Comparison of ENCODE assay signal across 18 cellular contexts in genomic region chr7:132161976-132162375, GRCh38.
"Had no signal": no experiment of that assay in that cellular context is flagged by ENCODE, and none has a peak within 500 bp of the region (broad histone marks: within the 10 kb centered on the region; RNA-seq: fewer than 3 reads in every experiment).

No MANE protein-coding gene starts in this region.

- H3K36me3 ChIP-seq: breast epithelium had no signal

- H3K4me1 ChIP-seq: breast epithelium had no signal

- DNase-seq: activated CD4-positive, alpha-beta memory T cell treated with anti-CD3 and anti-CD28 coated beads, Interleukin-2, amount 10 ng/mL, durations not matched to agents 7 days and 5 days; activated CD4-positive, alpha-beta T cell treated with anti-CD3 and anti-CD28 coated beads, Interleukin-2, amount 10 ng/mL, durations not matched to agents 7 days and 5 days; activated CD4-positive, CD25-positive, alpha-beta regulatory T cell; activated gamma-delta T cell; activated naive CD4-positive, alpha-beta T cell treated with anti-CD3 and anti-CD28 coated beads for 36 hours; activated T-cell treated with anti-CD3 and anti-CD28 coated beads for 4 hours; activated T-cell treated with anti-CD3 and anti-CD28 coated beads, Interleukin-2, amount 50 U/mL, for 48 hours; cerebellar nuclear complex; Kasumi-1; KBM-7; NCI-H1105 treated with DMSO at 0.1 percent for 48 hours; NCI-H1436 treated with DMSO at 0.1 percent for 48 hours; NCI-H187; NCI-H2081 treated with DMSO at 0.1 percent for 48 hours; SIG-M5; T-helper 17 cell; T-helper 9 cell had no signal

- H3K9me3 ChIP-seq: breast epithelium had no signal

- H3K27ac ChIP-seq: breast epithelium had no signal

- H3K4me3 ChIP-seq: breast epithelium had no signal

- H3K27me3 ChIP-seq: breast epithelium had no signal
